1 cellular context compared by ENCODE assay signal in genomic region chr17:49707246-49707607, GRCh38.
TF ChIP-seq lines count a peak whose summit lies in the region.

No MANE protein-coding gene starts in this region.

TF ChIP-seq in A549, 52 proteins besides CTCF, POLR2A, EP300 and RAD21 (continued from another document):
- no peak for TF ChIP-seq BCL3 (IDR thresholded peaks at IDR 0.05)
- TF ChIP-seq TP53 (CRISPR knock-in tag; IDR thresholded peaks at IDR 0.05): no peak
- no peak for TF ChIP-seq ZSCAN20 (CRISPR knock-in tag; IDR thresholded peaks at IDR 0.05)
- TF ChIP-seq ZNF302 (CRISPR knock-in tag; IDR thresholded peaks at IDR 0.05): no peak
- no peak for TF ChIP-seq GATA3 (IDR thresholded peaks at IDR 0.05; ENCODE audit: borderline replicate concordance)
- no peak for TF ChIP-seq MAZ (IDR thresholded peaks at IDR 0.05; ENCODE audit: borderline replicate concordance, low read depth, low read length)
- TF ChIP-seq EHF (CRISPR knock-in tag; IDR thresholded peaks at IDR 0.05): no peak
- TF ChIP-seq RFX5 (IDR thresholded peaks at IDR 0.05): no peak
- no peak for TF ChIP-seq PBX3 (IDR thresholded peaks at IDR 0.05)
